9 cellular contexts compared by ENCODE assay signal in genomic region chr2:235940330-235940729, GRCh38.
DNase-seq lines count a peak whose midpoint lies in the region; ATAC-seq and TF ChIP-seq lines count a peak whose summit lies in the region.
"Had no signal": no experiment of that assay in that cellular context is flagged by ENCODE, and none has a peak within 500 bp of the region (broad histone marks: within the 10 kb centered on the region; RNA-seq: fewer than 3 reads in every experiment).

No MANE protein-coding gene starts in this region.

- H3K9me3 ChIP-seq in left ventricle myocardium inferior (replicated peaks) (peaks cover 11% of the 10 kb centered on the region), skeletal muscle satellite cell (replicated peaks; ENCODE audit: low read length) (peaks cover 7% of the 10 kb centered on the region)

- H3K27ac ChIP-seq in left ventricle myocardium inferior (replicated peaks) = no peak overlapping the region

- TF ChIP-seq CTCF in HFF-Myc (IDR thresholded peaks at IDR 0.05; ENCODE audit: low read depth, low read length, missing control alignments) (no peak), left ventricle myocardium inferior (IDR thresholded peaks at IDR 0.05; ENCODE audit: borderline replicate concordance) (no peak)

- no peaks in the 10 kb centered on the region for H3K4me1 Mint-ChIP-seq in activated T-cell treated with anti-CD3 and anti-CD28 coated beads, Interleukin-2, amount 50 U/mL, for 4 hours (ENCODE audit: low read depth)

- H3K4me3 Mint-ChIP-seq in activated T-cell treated with anti-CD3 and anti-CD28 coated beads, Interleukin-2, amount 50 U/mL, for 4 hours = no peak overlapping the region

- H3K36me3 ChIP-seq in left ventricle myocardium inferior (peaks cover 9% of the 10 kb centered on the region), skeletal muscle satellite cell (ENCODE audit: insufficient read depth, low read length) (peaks cover 5% of the 10 kb centered on the region)

- H3K4me3 ChIP-seq in HFF-Myc (replicated peaks; ENCODE audit: low read depth, low read length) (no peak overlapping the region), left ventricle myocardium inferior (no peak overlapping the region), skeletal muscle satellite cell (ENCODE audit: low read length) (no peak overlapping the region)

- peaks cover 10% of the 10 kb centered on the region for H3K9me3 Mint-ChIP-seq in activated T-cell treated with anti-CD3 and anti-CD28 coated beads, Interleukin-2, amount 50 U/mL, for 4 hours

- intact Hi-C loops in left ventricle myocardium inferior (cut with micrococcal nuclease) = no loop called here

- H3K27me3 ChIP-seq in left ventricle myocardium inferior (ENCODE audit: low read depth) (no peaks in the 10 kb centered on the region), skeletal muscle satellite cell (ENCODE audit: control insufficient read depth, insufficient read depth, low read length) (no peaks in the 10 kb centered on the region)

- peak; percentile 24 for DNase-seq in HFF-Myc (ENCODE audit: extremely low read depth, low read depth)
- DNase-seq in amniotic epithelial cell (ENCODE audit: low read depth) = peak; percentile 97
- DNase-seq in left ventricle myocardium inferior = peak; percentile 28
- no peak for DNase-seq in activated T-cell treated with anti-CD3 and anti-CD28 coated beads, Interleukin-2, amount 50 U/mL, for 4 hours
- no peak for DNase-seq in NK-92 treated with Interleukin-12 subunit alpha and Interleukin-12 subunit beta, amount 100 ng/mL, for 24 hours (lab: John Stamatoyannopoulos, UW)
- DNase-seq: NCI-H187 had no signal

- no peaks in the 10 kb centered on the region for H3K4me1 ChIP-seq in left ventricle myocardium inferior
- H3K4me1 ChIP-seq in skeletal muscle satellite cell (ENCODE audit: control insufficient read depth, insufficient read depth, low read length) = peaks cover 18% of the 10 kb centered on the region

- no peak for ATAC-seq in activated T-cell treated with anti-CD3 and anti-CD28 coated beads, Interleukin-2, amount 50 U/mL, for 4 hours
- ATAC-seq in GM21619 (IDR thresholded peaks at IDR 0.05; ENCODE audit: unreplicated experiment) (no peak), GM21447 (IDR thresholded peaks at IDR 0.05; ENCODE audit: unreplicated experiment) (no peak)

- peak overlapping the region; percentile 67 for H3K9ac ChIP-seq in skeletal muscle satellite cell (ENCODE audit: low read depth, low read length)

- no peaks in the 10 kb centered on the region for H3K36me3 Mint-ChIP-seq in activated T-cell treated with anti-CD3 and anti-CD28 coated beads, Interleukin-2, amount 50 U/mL, for 4 hours (ENCODE audit: insufficient read depth)

- peaks cover 8% of the 10 kb centered on the region for H3K27me3 Mint-ChIP-seq in activated T-cell treated with anti-CD3 and anti-CD28 coated beads, Interleukin-2, amount 50 U/mL, for 4 hours (ENCODE audit: low read depth)

- peak overlapping the region; percentile 39 for H3K4me2 ChIP-seq in skeletal muscle satellite cell (ENCODE audit: low read length)

Comparison
In these comparisons a context has a peak if more than half of its experiments do, and no peak if none do; other contexts are left out.
1. DNase-seq: peak in HFF-Myc (single experiment), amniotic epithelial cell (single experiment) and left ventricle myocardium inferior (single experiment); none in activated T-cell treated with anti-CD3 and anti-CD28 coated beads, Interleukin-2, amount 50 U/mL, for 4 hours (single experiment) and NK-92 treated with Interleukin-12 subunit alpha and Interleukin-12 subunit beta, amount 100 ng/mL, for 24 hours (single experiment).